ENCODE assay signal across 24 cellular contexts in the genomic region with DNA sequence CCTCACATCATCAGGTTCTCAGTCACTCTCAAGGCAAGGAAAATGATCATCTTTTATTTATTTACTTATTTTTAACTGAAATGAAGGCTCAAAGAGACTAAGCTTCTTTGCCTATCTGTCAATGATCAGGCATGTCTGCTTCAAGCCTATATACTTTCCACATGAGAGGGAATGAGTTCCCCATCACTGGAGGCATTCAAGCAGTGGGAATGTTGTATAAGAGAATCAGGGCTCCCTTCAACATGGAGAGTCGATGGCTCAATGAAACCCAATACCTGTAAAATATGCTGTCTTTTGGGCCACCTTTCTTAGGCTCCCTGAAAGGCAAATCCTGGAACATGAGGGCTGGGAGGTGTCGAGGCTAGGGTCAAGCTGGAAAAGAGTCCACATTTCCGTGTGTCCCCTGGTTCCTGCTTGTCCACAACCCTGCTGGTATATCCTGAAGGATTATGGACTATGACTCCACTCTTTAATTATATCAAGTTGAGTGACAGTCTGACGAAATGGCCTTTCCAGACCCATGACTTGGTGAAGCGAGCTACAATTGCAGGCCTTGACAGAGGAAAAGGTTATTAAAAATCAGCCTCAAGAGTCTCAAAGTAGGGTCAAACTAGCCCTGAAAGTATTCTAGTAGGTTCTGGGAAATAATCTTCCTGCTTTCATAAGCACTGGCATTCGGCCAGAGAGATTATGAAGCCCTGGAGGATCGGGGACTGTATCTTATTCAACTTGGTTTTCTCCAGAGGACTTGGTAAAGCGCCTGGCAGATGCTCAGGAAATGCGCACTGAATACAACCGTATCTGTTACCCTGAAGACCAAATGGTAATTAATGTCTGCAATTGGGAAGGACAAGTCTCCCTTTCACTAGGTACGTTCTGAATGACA.
DNase-seq lines count a peak whose midpoint lies in the region; ATAC-seq and TF ChIP-seq lines count a peak whose summit lies in the region.
"Had no signal": no experiment of that assay in that cellular context is flagged by ENCODE, and none has a peak within 500 bp of the region (broad histone marks: within the 10 kb centered on the region; RNA-seq: fewer than 3 reads in every experiment).

No MANE protein-coding gene starts in this region.

- no peaks in the 10 kb centered on the region; the same call in 1 of the 2 replicates for H3K9me1 ChIP-seq in IMR-90 (ENCODE audit: insufficient read depth, low read length)

- H3K4me1 ChIP-seq in A673 (ENCODE audit: insufficient read depth, low read length, poor library complexity, severe bottlenecking) = no peaks in the 10 kb centered on the region
- no peaks in the 10 kb centered on the region for H3K4me1 ChIP-seq in IMR-90 (ENCODE audit: control insufficient read depth, insufficient read depth, low read length)
- H3K4me1 ChIP-seq in foreskin keratinocyte = no peaks in the 10 kb centered on the region
- H3K4me1 ChIP-seq: esophagus muscularis mucosa, parathyroid adenoma, sigmoid colon had no signal

- peaks cover 49% of the 10 kb centered on the region for H3K27me3 ChIP-seq in A673 (replicated peaks; ENCODE audit: insufficient read depth, low read depth, low read length, poor library complexity)
- no peaks in the 10 kb centered on the region for H3K27me3 ChIP-seq in IMR-90 (ENCODE audit: control insufficient read depth, insufficient read depth, low read length)
- peaks cover 12% of the 10 kb centered on the region for H3K27me3 ChIP-seq in foreskin keratinocyte
- H3K27me3 ChIP-seq: sigmoid colon had no signal

- 0 out of 4 replicates have a peak, but pooled peaks cover 0 to 3% of the 10 kb centered on the region in 2 experiments for H3K79me1 ChIP-seq in IMR-90 (ENCODE audit: low read depth in 1 of 2, low read length in 2 of 2)

- H3K36me3 Mint-ChIP-seq in WTC11 = no peaks in the 10 kb centered on the region
- H3K36me3 Mint-ChIP-seq: activated CD8-positive, alpha-beta memory T cell treated with anti-CD3 and anti-CD28 coated beads, Interleukin-2, amount 10 ng/mL, durations not matched to agents 7 days and 5 days; activated naive CD8-positive, alpha-beta T cell; mesothelial cell of epicardium had no signal

- no peak overlapping the region for H3K14ac ChIP-seq in IMR-90 (replicated peaks; ENCODE audit: low read depth, low read length)

- peak; percentile 31 for DNase-seq in A673 (ENCODE audit: low spot score)
- peak; percentile 12 for DNase-seq in IMR-90
- DNase-seq in WTC11 (ENCODE audit: low spot score) = no peak
- peak; percentile 35 for DNase-seq in cardiac septum (ENCODE audit: low spot score)
- DNase-seq in C1 segment of cervical spinal cord (lab: John Stamatoyannopoulos, UW) = no peak
- DNase-seq in NK-92 (lab: John Stamatoyannopoulos, UW; ENCODE audit: unreplicated experiment) = no peak
- DNase-seq in inferior parietal cortex (ENCODE audit: extremely low spot score) = no peak
- DNase-seq in foreskin keratinocyte = no peak
- DNase-seq: ACHN; activated CD4-positive, alpha-beta T cell treated with anti-CD3 and anti-CD28 coated beads, Interleukin-2, amount 10 ng/mL, durations not matched to agents 24 days and 14 days; activated CD8-positive, alpha-beta memory T cell treated with anti-CD3 and anti-CD28 coated beads, Interleukin-2, amount 10 ng/mL, durations not matched to agents 7 days and 5 days; Calu3; left colon; NCI-H1694 treated with DMSO at 0.1 percent for 48 hours; NCI-H345; sigmoid colon had no signal

- whole genome bisulfite sequencing in IMR-90 (ENCODE audit: extremely low coverage in 2 of 2, insufficient read length in 1 of 2), 2 experiments = no CpG with 5 or more reads among the region's 11 CpGs

- no peaks in the 10 kb centered on the region for H4K20me1 ChIP-seq in IMR-90 (ENCODE audit: insufficient read depth, low read length)
- H4K20me1 ChIP-seq: BLaER1 had no signal

- H4K8ac ChIP-seq in IMR-90 (ENCODE audit: low read depth in 2 of 2, low read length in 2 of 2) = no peak overlapping the region

- dilution Hi-C loops in IMR-90 (cut with HindIII; ENCODE audit: low sequenced_read_pairs, unreplicated experiment) = no loop called here

- no peak overlapping the region for H2BK15ac ChIP-seq in IMR-90 (ENCODE audit: low read depth, low read length)

- no peak overlapping the region for H2AK5ac ChIP-seq in IMR-90 (ENCODE audit: low read depth, low read length)

- H2BK120ac ChIP-seq in IMR-90 (ENCODE audit: low read depth, low read length) = no peak overlapping the region

- H4K5ac ChIP-seq in IMR-90 (ENCODE audit: low read depth, low read length) = no peak overlapping the region

- in situ Hi-C loops in IMR-90 (cut with MboI; ENCODE audit: low sequenced_read_pairs) = no loop called here

- H3K18ac ChIP-seq in IMR-90 (ENCODE audit: low read depth, low read length) = no peak overlapping the region

- TF ChIP-seq CTCF in A673 (conservative IDR thresholded peaks at IDR 0.05; ENCODE audit: low read depth, low read length) (no peak), IMR-90 (conservative IDR thresholded peaks at IDR 0.05; ENCODE audit: low read depth, low read length) (no peak), WTC11 (IDR thresholded peaks at IDR 0.05) (no peak), foreskin keratinocyte (conservative IDR thresholded peaks at IDR 0.05) (no peak)

- intact Hi-C loops in A673 (cut with micrococcal nuclease; ENCODE audit: unreplicated experiment) (no loop called here), IMR-90 (cut with micrococcal nuclease) (no loop called here), cardiac septum (cut with DNase I) (no loop called here)

- no peak overlapping the region for H3K9ac ChIP-seq in IMR-90 (ENCODE audit: low read depth, low read length)
- H3K9ac ChIP-seq: BLaER1, parathyroid adenoma had no signal

- no peak overlapping the region for H2BK5ac ChIP-seq in IMR-90 (ENCODE audit: low read depth, low read length, poor library complexity, severe bottlenecking)

- no peak overlapping the region for H3K4ac ChIP-seq in IMR-90 (ENCODE audit: low read depth, low read length)

- no peak overlapping the region for H2AK9ac ChIP-seq in IMR-90 (replicated peaks; ENCODE audit: low read depth, low read length, poor library complexity)

- no peak overlapping the region for H2BK20ac ChIP-seq in IMR-90 (ENCODE audit: low read depth, low read length)

- no peak overlapping the region for H3K56ac ChIP-seq in IMR-90 (ENCODE audit: extremely low read depth, insufficient read depth, low read length)

- H3K27ac ChIP-seq in A673 (ENCODE audit: low read depth, low read length, poor library complexity, severe bottlenecking) = no peak overlapping the region
- H3K27ac ChIP-seq in IMR-90 (ENCODE audit: insufficient read depth, low read length) = no peak overlapping the region
- H3K27ac ChIP-seq in foreskin keratinocyte = no peak overlapping the region
- H3K27ac ChIP-seq: BLaER1, esophagus muscularis mucosa, parathyroid adenoma, sigmoid colon had no signal

- H4K91ac ChIP-seq in IMR-90 (ENCODE audit: insufficient read depth, low read depth, low read length) = no peak overlapping the region

- H3K4me1 Mint-ChIP-seq in WTC11 = peaks cover 33% of the 10 kb centered on the region
- H3K4me1 Mint-ChIP-seq: activated CD4-positive, alpha-beta T cell treated with anti-CD3 and anti-CD28 coated beads, Interleukin-2, amount 10 ng/mL, durations not matched to agents 24 days and 14 days; activated CD8-positive, alpha-beta memory T cell treated with anti-CD3 and anti-CD28 coated beads, Interleukin-2, amount 10 ng/mL, durations not matched to agents 7 days and 5 days had no signal

- no peaks in the 10 kb centered on the region for H3K9me3 ChIP-seq in A673 (ENCODE audit: low read depth, low read length, poor library complexity, severe bottlenecking)
- H3K9me3 ChIP-seq in IMR-90 (ENCODE audit: control insufficient read depth, insufficient read depth, low read length) = no peaks in the 10 kb centered on the region
- H3K9me3 ChIP-seq: BLaER1, esophagus muscularis mucosa, sigmoid colon had no signal

- H3K23ac ChIP-seq in IMR-90 (ENCODE audit: low read depth, low read length) = no peak overlapping the region

- BruUV-seq in A673 (replicated peaks; lab: Mats Ljungman, UMichigan) = no TSS peak
- no TSS peak for BruUV-seq in IMR-90 (replicated peaks; lab: Mats Ljungman, UMichigan)

- POLR2A ChIA-PET in A673 (lab: Charles Lee; ENCODE audit: low non-redundant PET) = no interaction called here
- POLR2A ChIA-PET in IMR-90 (lab: Charles Lee; ENCODE audit: unreplicated experiment) = no interaction called here
- POLR2A ChIA-PET in WTC11 (lab: Charles Lee) = no interaction called here

- CTCF ChIA-PET in A673 (lab: Charles Lee) (no interaction called here), IMR-90 (lab: Yijun Ruan, JAX) (no interaction called here), WTC11 (lab: Charles Lee) (no interaction called here)

- no peak overlapping the region for H2AFZ ChIP-seq in IMR-90 (replicated peaks; ENCODE audit: low read length, poor library complexity)
- H2AFZ ChIP-seq: parathyroid adenoma had no signal

- no peak for TF ChIP-seq POLR2A in IMR-90 (IDR thresholded peaks at IDR 0.05; ENCODE audit: low read depth, low read length)

- ATAC-seq in IMR-90 (ENCODE audit: low read depth) = no peak
- peak; percentile 19; the same call in 1 of the 2 replicates for ATAC-seq in WTC11
- ATAC-seq in foreskin keratinocyte = no peak
- ATAC-seq: activated CD8-positive, alpha-beta memory T cell treated with anti-CD3 and anti-CD28 coated beads, Interleukin-2, amount 10 ng/mL, durations not matched to agents 7 days and 5 days; HCT116; left colon; SK-N-SH treated with all-trans-retinoic acid at 6 μM for 48 hours had no signal

- no peak overlapping the region for H3K27ac Mint-ChIP-seq in WTC11
- H3K27ac Mint-ChIP-seq: activated CD4-positive, alpha-beta T cell treated with anti-CD3 and anti-CD28 coated beads, Interleukin-2, amount 10 ng/mL, durations not matched to agents 24 days and 14 days; activated CD8-positive, alpha-beta memory T cell treated with anti-CD3 and anti-CD28 coated beads, Interleukin-2, amount 10 ng/mL, durations not matched to agents 7 days and 5 days; activated naive CD8-positive, alpha-beta T cell; mesothelial cell of epicardium; nephron had no signal

- TF ChIP-seq RAD21 in IMR-90 (IDR thresholded peaks at IDR 0.05; ENCODE audit: low read length) = no peak

- H3K27me3 Mint-ChIP-seq in WTC11 (ENCODE audit: low read depth) = no peaks in the 10 kb centered on the region

- H3K4me3 Mint-ChIP-seq in WTC11 = no peak overlapping the region
- H3K4me3 Mint-ChIP-seq: activated CD4-positive, alpha-beta T cell treated with anti-CD3 and anti-CD28 coated beads, Interleukin-2, amount 10 ng/mL, durations not matched to agents 24 days and 14 days; activated CD8-positive, alpha-beta memory T cell treated with anti-CD3 and anti-CD28 coated beads, Interleukin-2, amount 10 ng/mL, durations not matched to agents 7 days and 5 days; activated naive CD8-positive, alpha-beta T cell; mesothelial cell of epicardium; nephron had no signal

- H3K9me3 Mint-ChIP-seq in WTC11 = no peaks in the 10 kb centered on the region
- H3K9me3 Mint-ChIP-seq: activated CD4-positive, alpha-beta T cell treated with anti-CD3 and anti-CD28 coated beads, Interleukin-2, amount 10 ng/mL, durations not matched to agents 24 days and 14 days; mesothelial cell of epicardium; nephron had no signal

- H3K4me2 ChIP-seq in IMR-90 (ENCODE audit: low read depth, low read length) = no peak overlapping the region
- H3K4me2 ChIP-seq: BLaER1 had no signal

- H3K36me3 ChIP-seq in A673 (ENCODE audit: insufficient read depth, low read length, poor library complexity, severe bottlenecking) (no peaks in the 10 kb centered on the region), IMR-90 (ENCODE audit: control insufficient read depth, insufficient read depth, low read length) (peaks cover 2% of the 10 kb centered on the region; the same call in 1 of the 2 replicates)
- H3K36me3 ChIP-seq: BLaER1, esophagus muscularis mucosa, sigmoid colon had no signal

- H3K4me3 ChIP-seq in A673 (ENCODE audit: low read depth, low read length, poor library complexity, severe bottlenecking) (no peak overlapping the region), IMR-90 (ENCODE audit: insufficient read depth, low read depth, low read length) (no peak overlapping the region)
- H3K4me3 ChIP-seq: BLaER1, esophagus muscularis mucosa, sigmoid colon had no signal

Comparison
In these comparisons a context has a peak if more than half of its experiments do, and no peak if none do; other contexts are left out.
1. DNase-seq: peak in A673 (single experiment), IMR-90 (single experiment) and cardiac septum (single experiment); none in WTC11 (single experiment), C1 segment of cervical spinal cord (0 of 14), NK-92 (single experiment), inferior parietal cortex (single experiment) and foreskin keratinocyte (0 of 2).